ENCODE assay signal across 8 cellular contexts in genomic region chr12:121802843-121803698, GRCh38. TPM values are rescaled to one million over a fixed set of nuclear protein-coding genes. Genes with fewer than 3 reads are reported as not detected.
DNase-seq lines count a peak whose midpoint lies in the region; ATAC-seq, FAIRE-seq and TF ChIP-seq lines count a peak whose summit lies in the region.

No MANE protein-coding gene starts in this region.

- H3K36me3 Mint-ChIP-seq in IgD-negative memory B cell (peaks cover 3% of the 10 kb centered on the region), mesothelial cell of epicardium (peaks cover 4% of the 10 kb centered on the region)

- H3K4me1 ChIP-seq in OCI-LY7 (ENCODE audit: insufficient read depth, low read length, poor library complexity, severe bottlenecking) (peaks cover 70% of the 10 kb centered on the region), endothelial cell of umbilical vein (ENCODE audit: control insufficient read depth, extremely low read depth, insufficient read depth, low read length) (peaks cover 36% of the 10 kb centered on the region)

- no peaks in the 10 kb centered on the region for H3K27me3 ChIP-seq in endothelial cell of umbilical vein (ENCODE audit: control insufficient read depth in 2 of 2, insufficient read depth in 2 of 2, low read length in 2 of 2)

- H3K9me3 Mint-ChIP-seq in IgD-negative memory B cell (no peaks in the 10 kb centered on the region), mesothelial cell of epicardium (no peaks in the 10 kb centered on the region)

- POLR2A ChIA-PET in OCI-LY7 (lab: Charles Lee) (interaction anchor here (0.6 to 3.0 kb wide), 14 partner anchors 9 to 1430 kb away, joined by 3 to 19 read pairs (median 4); partner anchors contain the start of genes MPHOSPH9 and RHOF), endothelial cell of umbilical vein (lab: Charles Lee) (interaction anchor here (0.6 to 3.3 kb wide), 3 partner anchors 8 to 18 kb away, joined by 5 to 20 read pairs (median 8); partner anchors contain the start of gene RHOF)

- H3K9ac ChIP-seq in endothelial cell of umbilical vein (replicated peaks; ENCODE audit: extremely low read depth, insufficient read depth, low read length), result peak overlapping the region; percentile 98

- peaks cover 6% of the 10 kb centered on the region; the same call in 1 of the 2 replicates for H4K20me1 ChIP-seq in OCI-LY7 (ENCODE audit: insufficient read depth, low read length)
- H4K20me1 ChIP-seq in endothelial cell of umbilical vein (replicated peaks; ENCODE audit: control insufficient read depth, extremely low read depth, insufficient read depth, low read length), result no peaks in the 10 kb centered on the region

- H3K4me1 Mint-ChIP-seq in IgD-negative memory B cell, result peaks cover 17 to 27% (median 26%) of the 10 kb centered on the region in 3 donors
- H3K4me1 Mint-ChIP-seq in mesothelial cell of epicardium, result peaks cover 44% of the 10 kb centered on the region

- H3K4me3 ChIP-seq in OCI-LY7 (ENCODE audit: low read depth, low read length, poor library complexity, severe bottlenecking) (peak overlapping the region; percentile 75), endothelial cell of umbilical vein (replicated peaks in 1 of 3; ENCODE audit: insufficient read depth in 1 of 3, low read depth in 1 of 3, low read length in 3 of 3) (peak overlapping the region; percentile 41 to 81 (median 79))

- no peak for TF ChIP-seq CTCF in OCI-LY7 (conservative IDR thresholded peaks at IDR 0.05; ENCODE audit: low read length)
- no peak for TF ChIP-seq CTCF in endothelial cell of umbilical vein (IDR thresholded peaks at IDR 0.05; ENCODE audit: extremely low read depth in 1 of 2, insufficient read depth in 1 of 2, low read depth in 1 of 2, low read length in 2 of 2)
- no peak for TF ChIP-seq CTCF in mesothelial cell of epicardium (IDR thresholded peaks at IDR 0.05; ENCODE audit: unreplicated experiment)

- H3K4me3 Mint-ChIP-seq in IgD-negative memory B cell (peak overlapping the region; percentile 89 to 97 (median 95)), mesothelial cell of epicardium (peak overlapping the region; percentile 90)

- H3K27me3 Mint-ChIP-seq in IgD-negative memory B cell, result no peaks in the 10 kb centered on the region
- H3K27me3 Mint-ChIP-seq in mesothelial cell of epicardium (ENCODE audit: low read depth), result no peaks in the 10 kb centered on the region

- H3K9me1 ChIP-seq in endothelial cell of umbilical vein (replicated peaks; ENCODE audit: control insufficient read depth, extremely low read depth, insufficient read depth, low read length), result no peaks in the 10 kb centered on the region

- no peaks in the 10 kb centered on the region for H3K9me2 ChIP-seq in OCI-LY7 (ENCODE audit: insufficient read depth, low read length)

- ATAC-seq in GM21390 (IDR thresholded peaks at IDR 0.05; ENCODE audit: unreplicated experiment), result peak; percentile 35

- H2AFZ ChIP-seq in OCI-LY7 (ENCODE audit: low read length), result peak overlapping the region; percentile 35
- H2AFZ ChIP-seq in endothelial cell of umbilical vein (ENCODE audit: low read depth, low read length), result peak overlapping the region; percentile 10

- H3K27ac ChIP-seq in OCI-LY7 (ENCODE audit: low read depth, low read length, poor library complexity, severe bottlenecking) (peak overlapping the region; percentile 95), endothelial cell of umbilical vein (ENCODE audit: insufficient read depth, low read depth, low read length) (peak overlapping the region; percentile 93)

- peak; percentile 95 for TF ChIP-seq POLR2A in endothelial cell of umbilical vein (IDR thresholded peaks at IDR 0.05; ENCODE audit: low read depth, low read length)

- intact Hi-C loops in OCI-LY7 (cut with micrococcal nuclease; ENCODE audit: unreplicated experiment) (loop anchor here (2.0 to 5.0 kb wide), 3 partner anchors 176 to 204 kb away; partner anchors contain the start of gene ORAI1), endothelial cell of umbilical vein (cut with micrococcal nuclease) (no loop called here)

- peak overlapping the region; percentile 99 for H3K4me2 ChIP-seq in OCI-LY7 (ENCODE audit: low read length)
- H3K4me2 ChIP-seq in endothelial cell of umbilical vein (ENCODE audit: insufficient read depth, low read length), result peak overlapping the region; percentile 87

- BruUV-seq in OCI-LY7 (replicated peaks; lab: Mats Ljungman, UMichigan) (no TSS peak), endothelial cell of umbilical vein (replicated peaks; lab: Mats Ljungman, UMichigan) (no TSS peak)

- DNase-seq in COLO829 (ENCODE audit: low spot score), result peak; percentile 73
- DNase-seq in OCI-LY7 (ENCODE audit: low spot score), result peak; percentile 93
- peak; percentile 78 for DNase-seq in activated T-cell treated with anti-CD3 and anti-CD28 coated beads for 24 hours (ENCODE audit: low read depth)
- peak; percentile 97 for DNase-seq in endothelial cell of umbilical vein (ENCODE audit: low read depth, low spot score)
- peak; percentile 83 to 90 for DNase-seq in mesothelial cell of epicardium (ENCODE audit: low spot score in 2 of 2, unreplicated experiment in 2 of 2)
- peak; percentile 71 to 76 for DNase-seq in stimulated activated CD8-positive, alpha-beta memory T cell treated with anti-CD3 and anti-CD28 coated beads, Interleukin-15, amount 100 ng/mL, for 4 hours (ENCODE audit: low read depth in 2 of 2)

- CTCF ChIA-PET in OCI-LY7 (lab: Charles Lee; ENCODE audit: unreplicated experiment), result interaction anchor here (0.5 to 2.6 kb wide), 2 partner anchors 10 to 25 kb away, joined by 8 to 13 read pairs; partner anchors contain the start of gene RHOF
- CTCF ChIA-PET in endothelial cell of umbilical vein (lab: Charles Lee), result interaction anchor here (0.6 to 12.8 kb wide), 4 partner anchors 5 to 86 kb away, joined by 3 to 774 read pairs (median 390); partner anchors contain the start of genes PSMD9, RHOF and SETD1B

- peak overlapping the region; percentile 97 to 99 (median 98) for H3K27ac Mint-ChIP-seq in IgD-negative memory B cell
- H3K27ac Mint-ChIP-seq in mesothelial cell of epicardium, result peak overlapping the region; percentile 100

- FAIRE-seq in endothelial cell of umbilical vein (lab: Jason Lieb, UNC), result peak; percentile 97

- H3K79me2 ChIP-seq in OCI-LY7 (ENCODE audit: insufficient read depth, low read depth, low read length) (peaks cover 32% of the 10 kb centered on the region; the same call in 1 of the 2 replicates), endothelial cell of umbilical vein (ENCODE audit: control insufficient read depth, insufficient read depth, low read length) (peaks cover 65% of the 10 kb centered on the region)

- dilution Hi-C loops in endothelial cell of umbilical vein (cut with MboI; ENCODE audit: extremely low pct_ligation_motif_present, low sequenced_read_pairs), result no loop called here

- peaks cover 16% of the 10 kb centered on the region; the same call in 1 of the 2 replicates for H3K36me3 ChIP-seq in OCI-LY7 (ENCODE audit: insufficient read depth, low read length)
- H3K36me3 ChIP-seq in endothelial cell of umbilical vein (ENCODE audit: control insufficient read depth in 2 of 2, extremely low read depth in 1 of 2, insufficient read depth in 2 of 2, low read length in 2 of 2), result peaks cover 0 to 8% of the 10 kb centered on the region in 2 experiments

- no peaks in the 10 kb centered on the region for H3K9me3 ChIP-seq in OCI-LY7 (ENCODE audit: low read length)
- H3K9me3 ChIP-seq in endothelial cell of umbilical vein (replicated peaks; ENCODE audit: control insufficient read depth, insufficient read depth, low read length), result no peaks in the 10 kb centered on the region

TF ChIP-seq in endothelial cell of umbilical vein, 7 proteins besides CTCF, POLR2A, EP300 and RAD21 (continues in another document):
- TF ChIP-seq FOS (IDR thresholded peaks at IDR 0.05; ENCODE audit: borderline replicate concordance, insufficient read depth, low read length), result no peak
- TF ChIP-seq EZH2 (IDR thresholded peaks at IDR 0.05; ENCODE audit: borderline replicate concordance, low read depth, low read length, severe bottlenecking), result no peak

RNA-seq across cellular contexts. Expression of gene SETD1B, which starts 0.7 kb away (rescaled TPM):
- 2.3 TPM for polyA plus RNA-seq in IgD-negative memory B cell
- total RNA-seq in OCI-LY7 (2014; rRNA removed; shearing (Covaris generic)), result 3.3 and 4.7 TPM in 2 replicates
- 22.5 and 24.3 TPM in 2 replicates for total RNA-seq in OCI-LY7 (2022)
- total RNA-seq in endothelial cell of umbilical vein, result 27.0 and 28.1 TPM in 2 replicates
- 2.3 and 2.6 TPM in 2 replicates for polyA plus RNA-seq in endothelial cell of umbilical vein
- 3.2 TPM in 2 replicates for polyA plus RNA-seq in endothelial cell of umbilical vein (2011; cell fraction: cytosol; rRNA removed)
- 6.7 and 7.0 TPM in 2 replicates for polyA plus RNA-seq in endothelial cell of umbilical vein (2011; cell fraction: nucleus; rRNA removed)
- 8.4 and 9.7 TPM in 2 replicates for polyA plus RNA-seq in endothelial cell of umbilical vein (2012)
- polyA minus RNA-seq in endothelial cell of umbilical vein, result 3.3 and 4.1 TPM in 2 replicates
- 8.3 TPM for polyA minus RNA-seq in endothelial cell of umbilical vein (2011; cell fraction: cytosol; rRNA and poly(A)+ RNA removed)
- polyA minus RNA-seq in endothelial cell of umbilical vein (2011; cell fraction: nucleus; rRNA and poly(A)+ RNA removed), result 3.2 and 7.0 TPM in 2 replicates
- 26.5 to 27.2 TPM (median 26.8 TPM) in 3 replicates for total RNA-seq in mesothelial cell of epicardium

RNA-seq across cellular contexts. Expression of gene RHOF, which starts 9.6 kb away (rescaled TPM):
- 90.0 TPM for polyA plus RNA-seq in IgD-negative memory B cell
- total RNA-seq in OCI-LY7 (2014; rRNA removed; shearing (Covaris generic)), result 23.5 and 29.2 TPM in 2 replicates
- 45.7 and 53.7 TPM in 2 replicates for total RNA-seq in OCI-LY7 (2022)
- 22.2 and 22.3 TPM in 2 replicates for total RNA-seq in endothelial cell of umbilical vein
- 9.3 and 12.0 TPM in 2 replicates for polyA plus RNA-seq in endothelial cell of umbilical vein
- polyA plus RNA-seq in endothelial cell of umbilical vein (2011; cell fraction: cytosol; rRNA removed), result 4.9 and 5.7 TPM in 2 replicates
- polyA plus RNA-seq in endothelial cell of umbilical vein (2011; cell fraction: nucleus; rRNA removed), result 35.7 and 45.9 TPM in 2 replicates
- polyA plus RNA-seq in endothelial cell of umbilical vein (2012), result 7.8 and 15.5 TPM in 2 replicates
- polyA minus RNA-seq in endothelial cell of umbilical vein, result 9.0 and 9.7 TPM in 2 replicates
- 146 TPM for polyA minus RNA-seq in endothelial cell of umbilical vein (2011; cell fraction: cytosol; rRNA and poly(A)+ RNA removed)
- 36.3 and 41.7 TPM in 2 replicates for polyA minus RNA-seq in endothelial cell of umbilical vein (2011; cell fraction: nucleus; rRNA and poly(A)+ RNA removed)
- total RNA-seq in mesothelial cell of epicardium, result 33.0 to 37.8 TPM (median 33.8 TPM) in 3 replicates

RNA-seq across cellular contexts. Expression of gene HPD, which starts 55.6 kb away (rescaled TPM):
- polyA plus RNA-seq in IgD-negative memory B cell, result not detected
- not detected in 2 replicates for total RNA-seq in OCI-LY7 (2014; rRNA removed; shearing (Covaris generic))
- total RNA-seq in OCI-LY7 (2022), result not detected in 2 replicates
- total RNA-seq in endothelial cell of umbilical vein, result not detected in 2 replicates
- polyA plus RNA-seq in endothelial cell of umbilical vein, result not detected in 2 replicates
- polyA plus RNA-seq in endothelial cell of umbilical vein (2011; cell fraction: cytosol; rRNA removed), result not detected in 2 replicates
- not detected in 2 replicates for polyA plus RNA-seq in endothelial cell of umbilical vein (2011; cell fraction: nucleus; rRNA removed)
- not detected in 2 replicates for polyA plus RNA-seq in endothelial cell of umbilical vein (2012)
- polyA minus RNA-seq in endothelial cell of umbilical vein, result not detected in 2 replicates
- 3.2 TPM for polyA minus RNA-seq in endothelial cell of umbilical vein (2011; cell fraction: cytosol; rRNA and poly(A)+ RNA removed)
- not detected in 2 replicates for polyA minus RNA-seq in endothelial cell of umbilical vein (2011; cell fraction: nucleus; rRNA and poly(A)+ RNA removed)
- 0.16 TPM in 1 of 3 replicates, not detected in the others for total RNA-seq in mesothelial cell of epicardium

Comparison
In these comparisons a context has a peak if more than half of its experiments do, and no peak if none do; other contexts are left out.
1. Peak in every context shown above with its lines: DNase-seq, ATAC-seq, H3K4me3 ChIP-seq and H3K27ac ChIP-seq.